Comparison of ENCODE assay signal across 1 cellular context in genomic region chr20:49490689-49491088, GRCh38.
TF ChIP-seq lines count a peak whose summit lies in the region.

No MANE protein-coding gene starts in this region.

TF ChIP-seq in HEK293, 187 proteins besides CTCF, POLR2A, EP300 and RAD21 (continued from another document):
- no peak for TF ChIP-seq ZNF280D (tag by site-specific recombination; IDR thresholded peaks at IDR 0.05)
TF ChIP-seq in HEK293: peak in this region for 1.
